1 cellular context compared by ENCODE assay signal in the genomic region with DNA sequence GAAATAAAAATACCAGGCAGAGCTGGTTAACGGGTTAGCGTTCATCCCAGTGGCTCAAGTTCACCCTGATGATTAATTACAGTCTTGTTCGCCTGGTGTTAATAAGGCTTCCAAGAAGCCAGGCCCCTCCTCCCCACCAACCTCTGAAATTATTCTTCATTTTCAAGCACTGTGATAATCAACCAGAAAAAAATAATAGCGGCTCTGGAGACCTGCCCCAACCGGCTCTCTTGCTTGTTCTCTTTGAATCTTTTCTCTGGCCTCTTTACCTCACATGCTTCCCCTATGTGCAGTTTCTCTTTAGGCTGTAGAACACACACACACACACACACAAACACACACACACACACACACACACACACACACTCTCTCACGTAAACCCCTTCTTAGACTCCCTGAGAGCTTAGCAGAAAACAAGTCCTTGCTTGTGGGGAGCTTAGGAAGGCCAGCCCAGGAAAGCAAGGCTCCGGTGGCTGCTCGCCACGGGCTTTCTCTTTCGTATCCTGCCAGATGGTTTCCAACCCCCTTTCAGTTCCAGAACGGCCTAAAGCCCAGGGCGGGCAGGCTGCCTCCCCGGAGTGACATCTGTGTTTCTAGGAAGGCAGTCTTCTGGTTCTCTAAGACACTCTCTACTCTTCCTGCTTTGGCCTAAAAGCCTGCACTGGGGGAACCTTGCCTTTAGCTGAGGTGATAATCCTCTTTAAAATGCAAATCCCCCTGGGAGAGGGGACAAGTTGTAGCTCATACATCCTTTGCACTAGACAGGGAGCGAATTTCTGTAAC.
TF ChIP-seq lines count a peak whose summit lies in the region.

No MANE protein-coding gene starts in this region.

TF ChIP-seq in K562, 482 proteins besides CTCF, POLR2A, EP300 and RAD21 (continued from another document and continues in another):
- TF ChIP-seq, protein P1, sequence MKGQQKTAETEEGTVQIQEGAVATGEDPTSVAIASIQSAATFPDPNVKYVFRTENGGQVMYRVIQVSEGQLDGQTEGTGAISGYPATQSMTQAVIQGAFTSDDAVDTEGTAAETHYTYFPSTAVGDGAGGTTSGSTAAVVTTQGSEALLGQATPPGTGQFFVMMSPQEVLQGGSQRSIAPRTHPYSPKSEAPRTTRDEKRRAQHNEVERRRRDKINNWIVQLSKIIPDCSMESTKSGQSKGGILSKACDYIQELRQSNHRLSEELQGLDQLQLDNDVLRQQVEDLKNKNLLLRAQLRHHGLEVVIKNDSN (CRISPR knock-in tag; IDR thresholded peaks at IDR 0.05), result no peak
- TF ChIP-seq PML (IDR thresholded peaks at IDR 0.05; ENCODE audit: low read length) (no peak), SLC30A9 (CRISPR knock-in tag; IDR thresholded peaks at IDR 0.05) (no peak), BCL6 (CRISPR knock-in tag; IDR thresholded peaks at IDR 0.05) (no peak), SETDB1 (IDR thresholded peaks at IDR 0.05; ENCODE audit: low read length) (no peak), HDAC2 (IDR thresholded peaks at IDR 0.05) (no peak), NR3C1 (CRISPR knock-in tag; IDR thresholded peaks at IDR 0.05) (no peak), ZNF224 (CRISPR knock-in tag; IDR thresholded peaks at IDR 0.05) (no peak), ETV1 (tag; conservative IDR thresholded peaks at IDR 0.05; ENCODE audit: low read depth) (no peak), MEIS2 (IDR thresholded peaks at IDR 0.05; ENCODE audit: partially characterized antibody) (peak; percentile 48), KDM5B (IDR thresholded peaks at IDR 0.05; ENCODE audit: insufficient replicate concordance, low read depth, low read length) (no peak), SOX6 (IDR thresholded peaks at IDR 0.05) (no peak), SMARCE1 (IDR thresholded peaks at IDR 0.05) (no peak), ZNF780A (CRISPR knock-in tag; IDR thresholded peaks at IDR 0.05) (no peak), U2AF2 (optimal IDR thresholded peaks at IDR 0.05; ENCODE audit: low read depth, low read length) (no peak), HSF4 (CRISPR knock-in tag; IDR thresholded peaks at IDR 0.05; ENCODE audit: borderline replicate concordance) (no peak), PCBP2 (IDR thresholded peaks at IDR 0.05; ENCODE audit: low read depth, low read length, poor library complexity, severe bottlenecking) (no peak), RFX1 (IDR thresholded peaks at IDR 0.05) (no peak), GATA2 (CRISPR knock-in tag; IDR thresholded peaks at IDR 0.05) (no peak), PHTF2 (CRISPR knock-in tag; IDR thresholded peaks at IDR 0.05) (no peak), ZBTB8A (IDR thresholded peaks at IDR 0.05; ENCODE audit: partially characterized antibody) (no peak), SAP30 (IDR thresholded peaks at IDR 0.05; ENCODE audit: borderline replicate concordance, insufficient read depth, low read depth, low read length, poor library complexity, severe bottlenecking) (no peak), NELFE (IDR thresholded peaks at IDR 0.05; ENCODE audit: insufficient read depth, insufficient read length) (no peak), POLR2B (IDR thresholded peaks at IDR 0.05; ENCODE audit: low read depth, partially characterized antibody) (no peak), HOXB6 (CRISPR knock-in tag; IDR thresholded peaks at IDR 0.05; ENCODE audit: borderline replicate concordance) (no peak), FOS (IDR thresholded peaks at IDR 0.05; ENCODE audit: extremely low read depth, insufficient read length) (no peak), PHF8 (IDR thresholded peaks at IDR 0.05; ENCODE audit: borderline replicate concordance, low read length) (no peak), NCOA4 (IDR thresholded peaks at IDR 0.05; ENCODE audit: partially characterized antibody) (no peak), CXXC5 (CRISPR knock-in tag; IDR thresholded peaks at IDR 0.05) (peak; percentile 2; the same call in 1 of the 2 replicates), ZNF165 (CRISPR knock-in tag; IDR thresholded peaks at IDR 0.05; ENCODE audit: borderline replicate concordance) (no peak)
- TF ChIP-seq, protein P2, sequence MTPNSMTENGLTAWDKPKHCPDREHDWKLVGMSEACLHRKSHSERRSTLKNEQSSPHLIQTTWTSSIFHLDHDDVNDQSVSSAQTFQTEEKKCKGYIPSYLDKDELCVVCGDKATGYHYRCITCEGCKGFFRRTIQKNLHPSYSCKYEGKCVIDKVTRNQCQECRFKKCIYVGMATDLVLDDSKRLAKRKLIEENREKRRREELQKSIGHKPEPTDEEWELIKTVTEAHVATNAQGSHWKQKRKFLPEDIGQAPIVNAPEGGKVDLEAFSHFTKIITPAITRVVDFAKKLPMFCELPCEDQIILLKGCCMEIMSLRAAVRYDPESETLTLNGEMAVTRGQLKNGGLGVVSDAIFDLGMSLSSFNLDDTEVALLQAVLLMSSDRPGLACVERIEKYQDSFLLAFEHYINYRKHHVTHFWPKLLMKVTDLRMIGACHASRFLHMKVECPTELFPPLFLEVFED (CRISPR knock-in tag; conservative IDR thresholded peaks at IDR 0.05), result 0 out of 2 replicates have a peak, but pooled peaks have one; percentile 41
- TF ChIP-seq, protein P3, sequence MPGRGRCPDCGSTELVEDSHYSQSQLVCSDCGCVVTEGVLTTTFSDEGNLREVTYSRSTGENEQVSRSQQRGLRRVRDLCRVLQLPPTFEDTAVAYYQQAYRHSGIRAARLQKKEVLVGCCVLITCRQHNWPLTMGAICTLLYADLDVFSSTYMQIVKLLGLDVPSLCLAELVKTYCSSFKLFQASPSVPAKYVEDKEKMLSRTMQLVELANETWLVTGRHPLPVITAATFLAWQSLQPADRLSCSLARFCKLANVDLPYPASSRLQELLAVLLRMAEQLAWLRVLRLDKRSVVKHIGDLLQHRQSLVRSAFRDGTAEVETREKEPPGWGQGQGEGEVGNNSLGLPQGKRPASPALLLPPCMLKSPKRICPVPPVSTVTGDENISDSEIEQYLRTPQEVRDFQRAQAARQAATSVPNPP (IDR thresholded peaks at IDR 0.05; ENCODE audit: borderline replicate concordance, insufficient read depth, insufficient read length), result no peak
- TF ChIP-seq, protein P4, sequence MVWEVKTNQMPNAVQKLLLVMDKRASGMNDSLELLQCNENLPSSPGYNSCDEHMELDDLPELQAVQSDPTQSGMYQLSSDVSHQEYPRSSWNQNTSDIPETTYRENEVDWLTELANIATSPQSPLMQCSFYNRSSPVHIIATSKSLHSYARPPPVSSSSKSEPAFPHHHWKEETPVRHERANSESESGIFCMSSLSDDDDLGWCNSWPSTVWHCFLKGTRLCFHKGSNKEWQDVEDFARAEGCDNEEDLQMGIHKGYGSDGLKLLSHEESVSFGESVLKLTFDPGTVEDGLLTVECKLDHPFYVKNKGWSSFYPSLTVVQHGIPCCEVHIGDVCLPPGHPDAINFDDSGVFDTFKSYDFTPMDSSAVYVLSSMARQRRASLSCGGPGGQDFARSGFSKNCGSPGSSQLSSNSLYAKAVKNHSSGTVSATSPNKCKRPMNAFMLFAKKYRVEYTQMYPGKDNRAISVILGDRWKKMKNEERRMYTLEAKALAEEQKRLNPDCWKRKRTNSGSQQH (CRISPR knock-in tag; IDR thresholded peaks at IDR 0.05), result peak; percentile 67; the same call in 1 of the 2 replicates
- TF ChIP-seq, protein P5, sequence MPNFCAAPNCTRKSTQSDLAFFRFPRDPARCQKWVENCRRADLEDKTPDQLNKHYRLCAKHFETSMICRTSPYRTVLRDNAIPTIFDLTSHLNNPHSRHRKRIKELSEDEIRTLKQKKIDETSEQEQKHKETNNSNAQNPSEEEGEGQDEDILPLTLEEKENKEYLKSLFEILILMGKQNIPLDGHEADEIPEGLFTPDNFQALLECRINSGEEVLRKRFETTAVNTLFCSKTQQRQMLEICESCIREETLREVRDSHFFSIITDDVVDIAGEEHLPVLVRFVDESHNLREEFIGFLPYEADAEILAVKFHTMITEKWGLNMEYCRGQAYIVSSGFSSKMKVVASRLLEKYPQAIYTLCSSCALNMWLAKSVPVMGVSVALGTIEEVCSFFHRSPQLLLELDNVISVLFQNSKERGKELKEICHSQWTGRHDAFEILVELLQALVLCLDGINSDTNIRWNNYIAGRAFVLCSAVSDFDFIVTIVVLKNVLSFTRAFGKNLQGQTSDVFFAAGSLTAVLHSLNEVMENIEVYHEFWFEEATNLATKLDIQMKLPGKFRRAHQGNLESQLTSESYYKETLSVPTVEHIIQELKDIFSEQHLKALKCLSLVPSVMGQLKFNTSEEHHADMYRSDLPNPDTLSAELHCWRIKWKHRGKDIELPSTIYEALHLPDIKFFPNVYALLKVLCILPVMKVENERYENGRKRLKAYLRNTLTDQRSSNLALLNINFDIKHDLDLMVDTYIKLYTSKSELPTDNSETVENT (CRISPR knock-in tag; IDR thresholded peaks at IDR 0.05), result no peak
- TF ChIP-seq, protein P6, sequence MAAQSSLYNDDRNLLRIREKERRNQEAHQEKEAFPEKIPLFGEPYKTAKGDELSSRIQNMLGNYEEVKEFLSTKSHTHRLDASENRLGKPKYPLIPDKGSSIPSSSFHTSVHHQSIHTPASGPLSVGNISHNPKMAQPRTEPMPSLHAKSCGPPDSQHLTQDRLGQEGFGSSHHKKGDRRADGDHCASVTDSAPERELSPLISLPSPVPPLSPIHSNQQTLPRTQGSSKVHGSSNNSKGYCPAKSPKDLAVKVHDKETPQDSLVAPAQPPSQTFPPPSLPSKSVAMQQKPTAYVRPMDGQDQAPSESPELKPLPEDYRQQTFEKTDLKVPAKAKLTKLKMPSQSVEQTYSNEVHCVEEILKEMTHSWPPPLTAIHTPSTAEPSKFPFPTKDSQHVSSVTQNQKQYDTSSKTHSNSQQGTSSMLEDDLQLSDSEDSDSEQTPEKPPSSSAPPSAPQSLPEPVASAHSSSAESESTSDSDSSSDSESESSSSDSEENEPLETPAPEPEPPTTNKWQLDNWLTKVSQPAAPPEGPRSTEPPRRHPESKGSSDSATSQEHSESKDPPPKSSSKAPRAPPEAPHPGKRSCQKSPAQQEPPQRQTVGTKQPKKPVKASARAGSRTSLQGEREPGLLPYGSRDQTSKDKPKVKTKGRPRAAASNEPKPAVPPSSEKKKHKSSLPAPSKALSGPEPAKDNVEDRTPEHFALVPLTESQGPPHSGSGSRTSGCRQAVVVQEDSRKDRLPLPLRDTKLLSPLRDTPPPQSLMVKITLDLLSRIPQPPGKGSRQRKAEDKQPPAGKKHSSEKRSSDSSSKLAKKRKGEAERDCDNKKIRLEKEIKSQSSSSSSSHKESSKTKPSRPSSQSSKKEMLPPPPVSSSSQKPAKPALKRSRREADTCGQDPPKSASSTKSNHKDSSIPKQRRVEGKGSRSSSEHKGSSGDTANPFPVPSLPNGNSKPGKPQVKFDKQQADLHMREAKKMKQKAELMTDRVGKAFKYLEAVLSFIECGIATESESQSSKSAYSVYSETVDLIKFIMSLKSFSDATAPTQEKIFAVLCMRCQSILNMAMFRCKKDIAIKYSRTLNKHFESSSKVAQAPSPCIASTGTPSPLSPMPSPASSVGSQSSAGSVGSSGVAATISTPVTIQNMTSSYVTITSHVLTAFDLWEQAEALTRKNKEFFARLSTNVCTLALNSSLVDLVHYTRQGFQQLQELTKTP (IDR thresholded peaks at IDR 0.05; ENCODE audit: low read depth in 1 of 2, partially characterized antibody in 2 of 2), result no peak
- TF ChIP-seq, protein P7, sequence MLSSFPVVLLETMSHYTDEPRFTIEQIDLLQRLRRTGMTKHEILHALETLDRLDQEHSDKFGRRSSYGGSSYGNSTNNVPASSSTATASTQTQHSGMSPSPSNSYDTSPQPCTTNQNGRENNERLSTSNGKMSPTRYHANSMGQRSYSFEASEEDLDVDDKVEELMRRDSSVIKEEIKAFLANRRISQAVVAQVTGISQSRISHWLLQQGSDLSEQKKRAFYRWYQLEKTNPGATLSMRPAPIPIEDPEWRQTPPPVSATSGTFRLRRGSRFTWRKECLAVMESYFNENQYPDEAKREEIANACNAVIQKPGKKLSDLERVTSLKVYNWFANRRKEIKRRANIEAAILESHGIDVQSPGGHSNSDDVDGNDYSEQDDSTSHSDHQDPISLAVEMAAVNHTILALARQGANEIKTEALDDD (IDR thresholded peaks at IDR 0.05), result peak; percentile 53; the same call in 1 of the 2 replicates
- TF ChIP-seq, protein P8, sequence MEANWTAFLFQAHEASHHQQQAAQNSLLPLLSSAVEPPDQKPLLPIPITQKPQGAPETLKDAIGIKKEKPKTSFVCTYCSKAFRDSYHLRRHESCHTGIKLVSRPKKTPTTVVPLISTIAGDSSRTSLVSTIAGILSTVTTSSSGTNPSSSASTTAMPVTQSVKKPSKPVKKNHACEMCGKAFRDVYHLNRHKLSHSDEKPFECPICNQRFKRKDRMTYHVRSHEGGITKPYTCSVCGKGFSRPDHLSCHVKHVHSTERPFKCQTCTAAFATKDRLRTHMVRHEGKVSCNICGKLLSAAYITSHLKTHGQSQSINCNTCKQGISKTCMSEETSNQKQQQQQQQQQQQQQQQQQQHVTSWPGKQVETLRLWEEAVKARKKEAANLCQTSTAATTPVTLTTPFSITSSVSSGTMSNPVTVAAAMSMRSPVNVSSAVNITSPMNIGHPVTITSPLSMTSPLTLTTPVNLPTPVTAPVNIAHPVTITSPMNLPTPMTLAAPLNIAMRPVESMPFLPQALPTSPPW (CRISPR knock-in tag; IDR thresholded peaks at IDR 0.05), result no peak
- TF ChIP-seq, protein P9, sequence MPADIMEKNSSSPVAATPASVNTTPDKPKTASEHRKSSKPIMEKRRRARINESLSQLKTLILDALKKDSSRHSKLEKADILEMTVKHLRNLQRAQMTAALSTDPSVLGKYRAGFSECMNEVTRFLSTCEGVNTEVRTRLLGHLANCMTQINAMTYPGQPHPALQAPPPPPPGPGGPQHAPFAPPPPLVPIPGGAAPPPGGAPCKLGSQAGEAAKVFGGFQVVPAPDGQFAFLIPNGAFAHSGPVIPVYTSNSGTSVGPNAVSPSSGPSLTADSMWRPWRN (IDR thresholded peaks at IDR 0.05; ENCODE audit: low read depth), result no peak
- TF ChIP-seq, protein P10, sequence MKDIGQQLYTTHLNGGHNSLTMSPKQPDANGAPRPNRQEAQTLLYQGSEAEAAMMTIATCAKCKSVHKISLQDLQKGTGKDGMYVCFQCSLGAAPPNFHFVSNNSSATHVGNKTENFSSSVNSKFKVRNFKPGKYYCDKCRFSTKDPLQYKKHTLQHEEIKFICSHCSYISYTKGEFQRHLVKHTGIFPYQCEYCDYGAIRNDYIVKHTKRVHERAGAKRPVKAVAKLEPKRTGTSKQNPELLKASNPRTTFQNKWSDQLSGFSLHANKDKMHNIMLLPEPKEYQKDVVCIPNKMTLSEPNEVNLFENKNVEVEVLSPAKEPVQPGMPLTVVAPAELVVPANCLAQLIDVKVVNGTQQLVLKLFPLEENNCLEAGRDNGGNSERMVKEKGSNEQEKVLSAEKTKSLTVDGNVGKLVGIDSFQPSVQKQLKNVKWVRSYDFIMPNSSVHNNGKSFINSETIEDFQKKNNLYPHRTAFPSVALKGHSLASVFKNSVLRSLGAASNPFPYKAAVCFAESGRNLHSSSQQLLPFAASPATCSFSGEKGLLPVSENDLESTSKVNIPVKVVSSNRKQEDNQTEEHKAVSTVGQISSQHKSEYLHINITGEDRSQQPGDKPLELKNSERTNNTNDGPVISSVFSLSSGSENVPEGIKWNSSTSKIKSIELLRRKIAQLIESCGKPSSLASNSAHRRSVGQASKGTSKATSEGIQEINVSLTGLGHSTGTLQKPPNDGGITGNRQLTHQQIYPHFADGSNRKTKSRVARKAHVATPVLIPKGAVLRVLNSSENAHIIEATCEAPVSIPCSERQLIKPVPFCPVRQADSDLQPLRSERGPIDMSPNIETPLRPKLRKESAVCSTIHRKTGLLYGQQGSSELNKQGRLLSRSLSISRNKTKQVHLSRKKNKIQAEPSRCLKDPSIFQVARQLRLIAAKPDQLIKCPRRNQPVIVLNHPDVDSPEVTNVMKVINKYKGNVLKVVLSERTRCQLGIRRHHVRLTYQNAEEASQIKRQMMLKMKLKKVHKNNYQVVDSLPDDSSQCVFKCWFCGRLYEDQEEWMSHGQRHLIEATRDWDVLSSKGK (CRISPR knock-in tag; IDR thresholded peaks at IDR 0.05), result no peak
- TF ChIP-seq, protein P11, sequence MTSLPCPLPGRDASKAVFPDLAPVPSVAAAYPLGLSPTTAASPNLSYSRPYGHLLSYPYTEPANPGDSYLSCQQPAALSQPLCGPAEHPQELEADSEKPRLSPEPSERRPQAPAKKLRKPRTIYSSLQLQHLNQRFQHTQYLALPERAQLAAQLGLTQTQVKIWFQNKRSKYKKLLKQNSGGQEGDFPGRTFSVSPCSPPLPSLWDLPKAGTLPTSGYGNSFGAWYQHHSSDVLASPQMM (CRISPR knock-in tag; IDR thresholded peaks at IDR 0.05), result no peak
